Comparison of ENCODE assay signal across 1 cellular context in the genomic region with DNA sequence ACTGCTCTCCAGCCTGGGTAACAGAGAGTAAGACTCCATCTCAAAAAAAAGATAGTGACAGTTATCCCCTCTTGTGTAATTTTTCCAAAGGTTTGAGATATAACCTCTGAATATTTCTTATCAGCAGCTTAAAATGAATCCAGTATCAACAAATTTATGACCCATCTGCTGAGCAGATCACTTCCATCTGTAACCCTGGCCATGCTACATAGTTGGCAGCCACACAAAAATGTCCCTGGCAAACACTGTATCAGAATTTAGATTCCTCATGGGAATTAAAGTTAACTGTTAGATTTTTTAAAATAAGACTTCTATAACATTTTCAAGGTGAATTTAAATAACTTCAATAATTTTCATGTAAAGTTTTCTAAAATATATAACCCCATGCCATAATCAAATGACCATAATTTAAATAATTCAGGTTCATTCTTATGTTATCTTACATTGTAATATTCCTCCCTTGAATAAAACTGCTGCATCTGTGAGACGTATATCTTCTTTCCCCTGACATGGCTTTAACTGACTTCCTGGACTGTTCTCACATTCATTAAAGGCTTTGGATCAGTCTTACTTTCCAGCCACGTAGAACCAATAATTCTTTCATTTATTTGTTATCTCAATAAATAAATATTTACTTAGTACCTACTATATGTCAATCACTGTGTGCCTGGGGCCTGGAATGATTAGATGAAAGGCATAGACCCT.
A peak's percentile ranks its signal among the peaks of the same experiment; 100 is the strongest.
TF ChIP-seq lines count a peak whose summit lies in the region.

No MANE protein-coding gene starts in this region.

TF ChIP-seq in SK-N-SH, 30 proteins besides CTCF, POLR2A, EP300 and RAD21:
- peak; percentile 87 for TF ChIP-seq TCF12 (IDR thresholded peaks at IDR 0.05)
- TF ChIP-seq NRF1 (IDR thresholded peaks at IDR 0.05; ENCODE audit: low read depth, low read length), result no peak
- TF ChIP-seq POLR2AphosphoS5 (IDR thresholded peaks at IDR 0.05; ENCODE audit: low read depth, low read length), result peak; percentile 22; the same call in 1 of the 2 replicates
- TF ChIP-seq PBX3 (IDR thresholded peaks at IDR 0.05), result peak; percentile 53
- TF ChIP-seq ELF1 (IDR thresholded peaks at IDR 0.05), result no peak
- 0 out of 2 replicates have a peak, but pooled peaks have one; percentile 4 for TF ChIP-seq GATA2 (CRISPR knock-in tag; IDR thresholded peaks at IDR 0.05)
- TF ChIP-seq GABPA (IDR thresholded peaks at IDR 0.05; ENCODE audit: low read depth), result no peak
- TF ChIP-seq CHD2 (IDR thresholded peaks at IDR 0.05; ENCODE audit: low read length, partially characterized antibody), result peak; percentile 46
- TF ChIP-seq RCOR1 (IDR thresholded peaks at IDR 0.05; ENCODE audit: low read length), result peak; percentile 97
- TF ChIP-seq TAF1 (IDR thresholded peaks at IDR 0.05; ENCODE audit: borderline replicate concordance, low read depth, low read length), result no peak
- no peak for TF ChIP-seq USF1 (IDR thresholded peaks at IDR 0.05; ENCODE audit: borderline replicate concordance, low read depth)
- peak; percentile 66; the same call in 1 of the 2 replicates for TF ChIP-seq NFIC (IDR thresholded peaks at IDR 0.05; ENCODE audit: borderline replicate concordance)
- TF ChIP-seq RXRA (IDR thresholded peaks at IDR 0.05; ENCODE audit: borderline replicate concordance, low read depth), result no peak
- TF ChIP-seq, protein P1, sequence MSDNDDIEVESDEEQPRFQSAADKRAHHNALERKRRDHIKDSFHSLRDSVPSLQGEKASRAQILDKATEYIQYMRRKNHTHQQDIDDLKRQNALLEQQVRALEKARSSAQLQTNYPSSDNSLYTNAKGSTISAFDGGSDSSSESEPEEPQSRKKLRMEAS (IDR thresholded peaks at IDR 0.05; ENCODE audit: low read depth), result peak; percentile 40; the same call in 1 of the 2 replicates
